13 cellular contexts compared by ENCODE assay signal in genomic region chr2:155026646-155027045, GRCh38.
A peak's percentile ranks its signal among the peaks of the same experiment; 100 is the strongest.
DNase-seq lines count a peak whose midpoint lies in the region; ATAC-seq lines count a peak whose summit lies in the region.
"Had no signal": no experiment of that assay in that cellular context is flagged by ENCODE, and none has a peak within 500 bp of the region (broad histone marks: within the 10 kb centered on the region; RNA-seq: fewer than 3 reads in every experiment).

No MANE protein-coding gene starts in this region.

- ATAC-seq in HG02885 (IDR thresholded peaks at IDR 0.05; ENCODE audit: poor library complexity, unreplicated experiment) (no peak), HG02870 (IDR thresholded peaks at IDR 0.05; ENCODE audit: unreplicated experiment) (no peak)
- ATAC-seq: A549; CD8-positive, alpha-beta T cell; HCT116 had no signal

- DNase-seq in DMS 273 treated with DMSO at 0.1 percent for 48 hours (lab: John Stamatoyannopoulos, UW) (peak; percentile 74), NCI-H1694 treated with DMSO at 0.1 percent for 48 hours (lab: John Stamatoyannopoulos, UW) (peak; percentile 65), cerebellar nuclear complex (lab: John Stamatoyannopoulos, UW) (peak; percentile 82 to 95), pons (ENCODE audit: low spot score) (peak; percentile 40), NAMALWA (ENCODE audit: low spot score) (no peak)
- DNase-seq: CD8-positive, alpha-beta T cell; COR-L47; DMS53; GM23248 had no signal
